Comparison of ENCODE assay signal across 20 cellular contexts in the genomic region with DNA sequence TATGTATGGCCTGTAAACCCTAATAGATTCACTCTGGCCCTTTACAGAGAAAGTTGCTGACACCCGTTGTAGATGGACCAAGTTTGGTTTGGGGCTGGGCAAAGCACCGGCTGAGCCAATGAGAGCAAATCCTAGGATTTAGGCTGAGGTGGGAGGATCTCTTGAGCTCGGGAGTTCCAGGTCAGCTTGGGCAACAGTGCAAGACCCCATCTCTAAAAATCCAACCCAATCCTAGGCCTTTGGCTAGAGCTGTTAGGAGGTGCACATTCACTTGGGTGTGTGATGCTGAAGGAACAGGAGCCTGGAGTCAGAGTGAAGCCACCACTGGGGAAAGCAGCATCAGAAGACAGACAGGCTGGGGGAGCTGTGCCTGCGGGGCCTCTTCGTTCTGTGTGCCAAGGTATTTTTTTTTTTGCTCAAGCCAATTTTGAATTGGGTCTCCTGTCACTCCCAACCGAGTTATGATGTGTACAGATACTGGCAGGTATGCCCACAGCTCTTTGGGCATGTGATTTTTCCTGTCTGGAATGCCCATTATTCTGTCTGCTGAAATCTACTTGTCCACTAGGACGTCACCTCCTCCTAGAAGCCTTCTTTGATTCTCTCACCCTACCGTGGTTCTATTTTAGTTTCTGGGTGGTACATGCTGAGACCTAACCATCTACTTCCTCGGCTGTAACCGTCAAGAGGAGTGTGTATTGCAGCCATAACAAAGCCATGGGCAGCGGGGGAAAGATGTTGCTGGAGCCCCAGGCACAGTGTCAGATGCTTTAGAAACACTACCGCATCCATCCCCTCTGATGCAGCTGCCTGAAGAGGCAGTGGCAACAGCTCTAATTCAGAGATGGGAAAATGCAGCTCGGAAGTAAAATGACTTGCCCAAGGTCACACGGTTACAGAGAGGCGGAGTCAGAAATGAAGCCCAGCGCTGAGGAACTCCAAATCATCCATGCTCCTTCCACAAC. TPM values are rescaled to one million over a fixed set of nuclear protein-coding genes. Genes with fewer than 3 reads are reported as not detected.
DNase-seq lines count a peak whose midpoint lies in the region; ATAC-seq, FAIRE-seq and TF ChIP-seq lines count a peak whose summit lies in the region.
"Had no signal": no experiment of that assay in that cellular context is flagged by ENCODE, and none has a peak within 500 bp of the region (broad histone marks: within the 10 kb centered on the region; RNA-seq: fewer than 3 reads in every experiment).

No MANE protein-coding gene starts in this region.

- H3K4ac ChIP-seq in H1 (replicated peaks; ENCODE audit: insufficient read length, low read depth, low read length) = no peak overlapping the region

- H3K4me1 ChIP-seq in right atrium auricular region (peaks cover 0 to 11% of the 10 kb centered on the region in 2 donors), HCT116 (ENCODE audit: control insufficient read depth in 1 of 2, insufficient read depth in 2 of 2, low read length in 2 of 2) (no peaks in the 10 kb centered on the region), H1 (replicated peaks in 1 of 4; ENCODE audit: control insufficient read depth in 3 of 4, insufficient read depth in 4 of 4, low read length in 3 of 4) (peaks cover 0 to 6% (median 3%) of the 10 kb centered on the region in 4 experiments; a peak in 5 of 7 replicates), vagina (no peaks in the 10 kb centered on the region)
- H3K4me1 ChIP-seq: HAP-1 had no signal

- no peak overlapping the region for H4K91ac ChIP-seq in H1 (replicated peaks; ENCODE audit: insufficient read length, low read length)

- H3K23me2 ChIP-seq in H1 (ENCODE audit: low read depth, low read length) = no peaks in the 10 kb centered on the region; the same call in none of the 2 replicates

- no peak overlapping the region for H4K8ac ChIP-seq in H1 (ENCODE audit: extremely low read depth, insufficient read depth, low read length)

- H3K9me2 ChIP-seq in HCT116 (ENCODE audit: insufficient read depth) = no peaks in the 10 kb centered on the region

- ATAC-seq in HCT116 (no peak), esophagus mucosa (no peak)
- ATAC-seq: GM23338 had no signal

- no peak overlapping the region for H3K4me2 ChIP-seq in HCT116 (ENCODE audit: low read length)
- H3K4me2 ChIP-seq in H1 (ENCODE audit: insufficient read depth in 1 of 2, low read depth in 2 of 2, low read length in 2 of 2) = no peak overlapping the region
- H3K4me2 ChIP-seq: GM23338 had no signal

- DNase-seq in right atrium auricular region (ENCODE audit: low spot score) = peak; percentile 36
- no peak for DNase-seq in cardiac septum (ENCODE audit: low spot score)
- no peak for DNase-seq in HCT116 (ENCODE audit: low read depth, low spot score)
- DNase-seq in H1 (ENCODE audit: low read depth in 1 of 2, low spot score in 2 of 2) = peak in 1 of 2 experiments; percentile 35
- peak; percentile 54 to 58 for DNase-seq in vagina (ENCODE audit: extremely low spot score in 2 of 2)
- no peak for DNase-seq in NCI-H510A treated with DMSO at 0.1 percent for 48 hours (lab: John Stamatoyannopoulos, UW)
- DNase-seq in T-helper 1 cell = no peak
- DNase-seq: AML-193; CD4-positive, alpha-beta T cell; DMS79; HFFc6; KBM-7 had no signal

- intact Hi-C loops in cardiac septum (cut with DNase I) = no loop called here
- intact Hi-C loops in HCT116 (cut with micrococcal nuclease) = no loop called here
- intact Hi-C loops in vagina (cut with DNase I) = no loop called here

- no peak overlapping the region for H4K5ac ChIP-seq in H1 (ENCODE audit: insufficient read length, low read depth, low read length)

- H3K14ac ChIP-seq in H1 (ENCODE audit: insufficient read length) = no peak overlapping the region

- H2BK20ac ChIP-seq in H1 (ENCODE audit: low read length) = no peak overlapping the region

- H3K79me1 ChIP-seq in H1 (ENCODE audit: low read depth, low read length) = no peaks in the 10 kb centered on the region

- H3K4me3 ChIP-seq in right atrium auricular region = no peak overlapping the region
- no peak overlapping the region for H3K4me3 ChIP-seq in HCT116 (replicated peaks in 1 of 2; ENCODE audit: low read depth in 1 of 2, low read length in 2 of 2)
- H3K4me3 ChIP-seq in H1 (ENCODE audit: extremely low read depth in 1 of 4, insufficient read depth in 2 of 4, low read depth in 3 of 4, low read length in 4 of 4) = no peak overlapping the region
- no peak overlapping the region for H3K4me3 ChIP-seq in vagina
- H3K4me3 ChIP-seq: BLaER1 treated with 17β-estradiol and CSF1 and Interleukin-3, amounts not matched to agents 10 nM and 100 nM; GM23338; HAP-1 had no signal

- RAD21 ChIA-PET in HCT116 (lab: Charles Lee; ENCODE audit: low non-redundant PET in 1 of 2, low total read pairs in 2 of 2, uncharacterized antibody in 2 of 2, unreplicated experiment in 2 of 2) = no interaction called here

- TF ChIP-seq RAD21 in HCT116 (IDR thresholded peaks at IDR 0.05; ENCODE audit: low read depth) (no peak), H1 (IDR thresholded peaks at IDR 0.05 in 1 of 2, conservative IDR thresholded peaks at IDR 0.05 in 1 of 2; ENCODE audit: low read depth in 2 of 2, low read length in 2 of 2) (no peak)

- POLR2A ChIA-PET in HCT116 (lab: Charles Lee) = no interaction called here
- POLR2A ChIA-PET in H1 (lab: Charles Lee; ENCODE audit: partially characterized antibody) = interaction anchor here (0.6 kb wide), 2 partner anchors 57 to 239 kb away, joined by 3 to 5 read pairs; no protein-coding TSS in a partner anchor

- no peak for FAIRE-seq in H1 (lab: Jason Lieb, UNC)
- FAIRE-seq: G401.6, GM12891 had no signal

- H2BK15ac ChIP-seq in H1 (ENCODE audit: low read length) = no peak overlapping the region

- no peaks in the 10 kb centered on the region for H3K36me3 ChIP-seq in right atrium auricular region
- peaks cover 0 to 17% of the 10 kb centered on the region in 2 experiments; a peak in 3 of 4 replicates for H3K36me3 ChIP-seq in HCT116 (ENCODE audit: control insufficient read depth in 1 of 2, insufficient read depth in 2 of 2, low read length in 2 of 2)
- H3K36me3 ChIP-seq in H1 (ENCODE audit: control insufficient read depth in 2 of 4, insufficient read depth in 4 of 4, low read length in 3 of 4) = 0 out of 8 replicates have a peak, but pooled peaks cover 0 to 5% (median 0%) of the 10 kb centered on the region in 4 experiments
- peaks cover 0 to 18% of the 10 kb centered on the region in 2 donors for H3K36me3 ChIP-seq in vagina
- H3K36me3 ChIP-seq: HAP-1 had no signal

- no peak overlapping the region for H2BK120ac ChIP-seq in H1 (replicated peaks; ENCODE audit: low read depth, low read length)

- no peak overlapping the region for H3K23ac ChIP-seq in H1 (ENCODE audit: insufficient read length)

- no peak overlapping the region for H3K27ac ChIP-seq in right atrium auricular region
- no peak overlapping the region for H3K27ac ChIP-seq in HCT116 (ENCODE audit: low read depth, low read length)
- no peak overlapping the region for H3K27ac ChIP-seq in H1 (ENCODE audit: low read depth, low read length)
- H3K27ac ChIP-seq in vagina = no peak overlapping the region
- H3K27ac ChIP-seq: 22Rv1; BLaER1 treated with 17β-estradiol and CSF1 and Interleukin-3, amounts not matched to agents 10 nM and 100 nM; HL-60 had no signal

- H3K9ac ChIP-seq in HCT116 (ENCODE audit: low read length) = no peak overlapping the region
- no peak overlapping the region for H3K9ac ChIP-seq in H1 (replicated peaks in 1 of 4; ENCODE audit: extremely low read depth in 1 of 4, low read depth in 3 of 4, low read length in 3 of 4)
- H3K9ac ChIP-seq: BLaER1 treated with 17β-estradiol and CSF1 and Interleukin-3, amounts not matched to agents 10 nM and 100 nM had no signal

- H2BK12ac ChIP-seq in H1 (ENCODE audit: low read depth, low read length) = no peak overlapping the region

- TF ChIP-seq CTCF in right atrium auricular region (IDR thresholded peaks at IDR 0.05) (no peak), HCT116 (IDR thresholded peaks at IDR 0.05 in 2 of 3, conservative IDR thresholded peaks at IDR 0.05 in 1 of 3; ENCODE audit: borderline replicate concordance in 1 of 3, insufficient read depth in 1 of 3, low read depth in 2 of 3, low read length in 2 of 3) (no peak; a peak in 1 of 6 replicates), H1 (IDR thresholded peaks at IDR 0.05; ENCODE audit: control extremely low read depth in 1 of 3, insufficient read depth in 1 of 3, low read depth in 1 of 3, low read length in 3 of 3) (peak in 1 of 3 experiments; percentile 5; a peak in 1 of 4 replicates), vagina (IDR thresholded peaks at IDR 0.05) (no peak)

- CTCF ChIA-PET in HCT116 (lab: Charles Lee) = interaction anchor here (1.1 kb wide), 1 partner anchor 242 kb away, joined by 3 read pairs; no protein-coding TSS in a partner anchor
- CTCF ChIA-PET in H1 (lab: Charles Lee; ENCODE audit: partially characterized antibody) = interaction anchor here (0.6 to 4.0 kb wide), 21 partner anchors 9 to 477 kb away, joined by 3 to 25 read pairs (median 4); partner anchors contain the start of genes RPRD1B, TTI1 and VSTM2L

- H3K18ac ChIP-seq in H1 (ENCODE audit: extremely low read depth, low read length) = no peak overlapping the region

- H3K27me3 ChIP-seq in right atrium auricular region (no peaks in the 10 kb centered on the region), HCT116 (ENCODE audit: insufficient read depth, low read length) (no peaks in the 10 kb centered on the region), H1 (replicated peaks in 1 of 4; ENCODE audit: control insufficient read depth in 3 of 4, extremely low read depth in 1 of 4, insufficient read depth in 3 of 4, low read length in 3 of 4) (no peaks in the 10 kb centered on the region; a peak in 1 of 7 replicates), vagina (no peaks in the 10 kb centered on the region)
- H3K27me3 ChIP-seq: BLaER1 treated with 17β-estradiol and CSF1 and Interleukin-3, amounts not matched to agents 10 nM and 100 nM had no signal

- H3K79me2 ChIP-seq in HCT116 (ENCODE audit: insufficient read depth, low read length) (no peaks in the 10 kb centered on the region), H1 (ENCODE audit: control insufficient read depth in 1 of 2, insufficient read depth in 2 of 2, low read length in 2 of 2) (no peaks in the 10 kb centered on the region)

- no peak overlapping the region for H3K56ac ChIP-seq in H1 (replicated peaks; ENCODE audit: insufficient read length, low read depth, low read length)

- no peak for TF ChIP-seq POLR2A in HCT116 (IDR thresholded peaks at IDR 0.05; ENCODE audit: borderline replicate concordance, extremely low read depth, insufficient read depth, insufficient read length)
- TF ChIP-seq POLR2A in H1 (IDR thresholded peaks at IDR 0.05; ENCODE audit: control extremely low read depth in 1 of 2, low read depth in 2 of 2, low read length in 2 of 2) = no peak
- TF ChIP-seq POLR2A in vagina (IDR thresholded peaks at IDR 0.05) = no peak

- WGBS in H1 (ENCODE audit: extremely low coverage in 1 of 2, insufficient coverage in 1 of 2, insufficient read length in 1 of 2, insufficient replicate concordance in 2 of 2, low coverage in 1 of 2, low lambda C conversion rate in 2 of 2, missing lambda C conversion rate in 1 of 2), 2 experiments = 89% methylated on average over 16 of the region's 16 CpGs; no CpG with 5 or more reads in 1 of the 2 experiments

- no peak overlapping the region for H2AK5ac ChIP-seq in H1 (ENCODE audit: low read depth, low read length)

- TF ChIP-seq EP300 in H1 (IDR thresholded peaks at IDR 0.05; ENCODE audit: borderline replicate concordance in 1 of 2, low read depth in 2 of 2, low read length in 2 of 2) = no peak

- H4K20me1 ChIP-seq in HCT116 (ENCODE audit: insufficient read depth) (no peaks in the 10 kb centered on the region), H1 (replicated peaks in 1 of 2; ENCODE audit: control insufficient read depth in 1 of 2, insufficient read depth in 2 of 2, low read length in 2 of 2) (peaks cover 3 to 5% of the 10 kb centered on the region in 2 experiments)

- H2AFZ ChIP-seq in HCT116 (ENCODE audit: low read depth, low read length, poor library complexity, severe bottlenecking) (no peak overlapping the region), H1 (ENCODE audit: low read length) (no peak overlapping the region)
- H2AFZ ChIP-seq: GM23338 had no signal

- H3K9me3 ChIP-seq in right atrium auricular region = no peaks in the 10 kb centered on the region
- H3K9me3 ChIP-seq in HCT116 (ENCODE audit: control insufficient read depth in 1 of 2, insufficient read depth in 1 of 2, low read depth in 1 of 2, low read length in 2 of 2) = no peaks in the 10 kb centered on the region
- no peaks in the 10 kb centered on the region for H3K9me3 ChIP-seq in H1 (ENCODE audit: insufficient read depth in 2 of 2, low read depth in 1 of 2, low read length in 1 of 2)
- H3K9me3 ChIP-seq in vagina = no peaks in the 10 kb centered on the region
- H3K9me3 ChIP-seq: BLaER1 treated with 17β-estradiol and CSF1 and Interleukin-3, amounts not matched to agents 10 nM and 100 nM; HAP-1 had no signal

- TSS peak; percentile 14 for BruUV-seq in HCT116 (replicated peaks; lab: Mats Ljungman, UMichigan)

- H2BK5ac ChIP-seq in H1 (ENCODE audit: low read depth, low read length) = no peak overlapping the region

RNA-seq across cellular contexts. Expression of gene TTI1, which starts 54.0 kb away (rescaled TPM):
- 10 to 100 TPM; 10.8 to 11.5 TPM for total RNA-seq in right atrium auricular region
- total RNA-seq in cardiac septum = 11.4 TPM
- total RNA-seq in HCT116 (2021; ENCODE audit: unreplicated experiment) = 26.9 TPM
- polyA plus RNA-seq in HCT116 (2012) = 14.5 and 16.3 TPM in 2 replicates
- total RNA-seq in H1 (2021; fragmentation: NEBNext Ultra II Directional; extraction: Animal tissue kit (Norgen Biotek cat#: 25700)) = 47.0 TPM in 2 replicates
- 34.1 and 38.7 TPM in 2 replicates for polyA plus RNA-seq in H1 (2011; rRNA removed)
- 36.0 TPM for polyA plus RNA-seq in H1 (2011; cell fraction: cytosol; rRNA removed)
- 46.9 TPM for polyA plus RNA-seq in H1 (2011; cell fraction: nucleus; rRNA removed)
- polyA plus RNA-seq in H1 (2012, experiment 1 of 2) = 38.2 to 42.6 TPM (median 41.6 TPM) in 4 replicates
- 9.6 TPM for polyA plus RNA-seq in H1 (2012, experiment 2 of 2)
- 27.7 TPM for polyA plus RNA-seq in H1 (2013, experiment 1 of 2)
- 26.1 TPM for polyA plus RNA-seq in H1 (2013, experiment 2 of 2)
- polyA minus RNA-seq in H1 (2011; rRNA and poly(A)+ RNA removed) = 107 and 112 TPM in 2 replicates
- 39.5 TPM for polyA minus RNA-seq in H1 (2011; cell fraction: cytosol; rRNA and poly(A)+ RNA removed)
- polyA minus RNA-seq in H1 (2011; cell fraction: nucleus; rRNA and poly(A)+ RNA removed) = 62.0 TPM
- 13.5 TPM for total RNA-seq in vagina
- total RNA-seq in esophagus mucosa = 8.1 TPM

RNA-seq across cellular contexts. Expression of gene RPRD1B, which starts 54.2 kb away (rescaled TPM):
- total RNA-seq in right atrium auricular region (10 to 100 TPM; 60.1 to 75.8 TPM), cardiac septum (62.2 TPM), HCT116 (2021; ENCODE audit: unreplicated experiment) (30.7 TPM), vagina (23.8 TPM), esophagus mucosa (24.1 TPM)
- 10.2 and 14.2 TPM in 2 replicates for polyA plus RNA-seq in HCT116 (2012)
- total RNA-seq in H1 (2021; fragmentation: NEBNext Ultra II Directional; extraction: Animal tissue kit (Norgen Biotek cat#: 25700)) = 17.7 and 20.9 TPM in 2 replicates
- polyA plus RNA-seq in H1 (2011; rRNA removed) = 10.1 and 10.3 TPM in 2 replicates
- polyA plus RNA-seq in H1 (2011; cell fraction: cytosol; rRNA removed) = 11.6 TPM
- 12.1 TPM for polyA plus RNA-seq in H1 (2011; cell fraction: nucleus; rRNA removed)
- 9.4 to 14.2 TPM (median 12.0 TPM) in 4 replicates for polyA plus RNA-seq in H1 (2012, experiment 1 of 2)
- polyA plus RNA-seq in H1 (2012, experiment 2 of 2) = 6.2 TPM
- 15.7 TPM for polyA plus RNA-seq in H1 (2013, experiment 1 of 2)
- polyA plus RNA-seq in H1 (2013, experiment 2 of 2) = 16.5 TPM
- polyA minus RNA-seq in H1 (2011; rRNA and poly(A)+ RNA removed) = 14.9 and 17.4 TPM in 2 replicates
- 21.7 TPM for polyA minus RNA-seq in H1 (2011; cell fraction: cytosol; rRNA and poly(A)+ RNA removed)
- 33.8 TPM for polyA minus RNA-seq in H1 (2011; cell fraction: nucleus; rRNA and poly(A)+ RNA removed)

Comparison
In these comparisons a context has a peak if more than half of its experiments do, and no peak if none do; other contexts are left out.
1. DNase-seq: peak in right atrium auricular region (single experiment) and vagina (2 of 2); none in cardiac septum (single experiment), HCT116 (single experiment), NCI-H510A treated with DMSO at 0.1 percent for 48 hours (single experiment) and T-helper 1 cell (0 of 5).